ENCODE assay signal across 1 cellular context in the genomic region with DNA sequence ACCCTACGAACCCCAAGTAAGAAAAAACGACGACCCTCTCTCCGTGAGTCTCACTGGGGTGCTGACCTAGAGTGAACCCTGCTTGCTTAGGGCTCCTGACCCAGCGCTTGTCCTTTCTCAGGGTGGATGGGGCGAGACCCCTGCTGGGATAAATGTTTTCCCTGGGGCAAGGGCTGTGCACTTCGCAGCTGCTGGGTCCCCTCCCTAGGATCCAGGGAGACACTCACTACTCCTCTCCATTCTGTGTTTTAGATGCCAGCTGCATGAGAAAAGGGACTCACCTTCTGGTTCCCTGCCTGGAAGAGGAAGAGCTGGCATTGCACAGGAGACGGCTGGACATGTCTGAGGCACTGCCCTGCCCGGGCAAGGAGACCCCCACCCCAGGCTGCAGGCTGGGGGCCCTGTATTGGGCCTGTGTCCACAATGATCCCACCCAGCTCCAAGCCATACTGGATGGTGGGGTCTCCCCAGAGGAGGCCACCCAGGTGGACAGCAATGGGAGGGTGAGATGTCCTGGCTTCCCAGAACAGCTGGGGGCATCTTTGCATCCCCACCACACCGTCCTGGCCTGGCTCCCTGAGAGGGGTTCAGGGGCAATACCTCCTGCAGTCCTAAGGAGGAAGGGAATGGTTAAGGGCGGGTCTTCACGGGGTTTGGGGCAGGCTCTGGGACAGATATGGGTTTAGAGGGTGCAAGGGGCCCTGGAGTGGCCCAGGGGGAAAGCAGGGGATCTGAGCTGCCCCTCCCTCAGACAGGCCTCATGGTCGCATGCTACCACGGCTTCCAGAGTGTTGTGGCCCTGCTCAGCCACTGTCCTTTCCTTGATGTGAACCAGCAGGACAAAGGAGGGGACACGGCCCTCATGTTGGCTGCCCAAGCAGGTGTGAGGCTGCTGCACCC.
TF ChIP-seq lines count a peak whose summit lies in the region.

No MANE protein-coding gene starts in this region.

TF ChIP-seq in K562, 482 proteins besides CTCF, POLR2A, EP300 and RAD21:
- TF ChIP-seq ZNF143 (CRISPR knock-in tag; IDR thresholded peaks at IDR 0.05) (no peak), FOS (IDR thresholded peaks at IDR 0.05; ENCODE audit: extremely low read depth, insufficient read length) (no peak), THRAP3 (IDR thresholded peaks at IDR 0.05; ENCODE audit: borderline replicate concordance) (no peak), ZNF507 (tag; conservative IDR thresholded peaks at IDR 0.05) (no peak), EWSR1 (IDR thresholded peaks at IDR 0.05; ENCODE audit: borderline replicate concordance, low read depth, partially characterized antibody) (no peak), ZKSCAN1 (IDR thresholded peaks at IDR 0.05; ENCODE audit: low read depth, low read length) (no peak), KLF16 (IDR thresholded peaks at IDR 0.05) (no peak), MCM5 (IDR thresholded peaks at IDR 0.05; ENCODE audit: low read depth) (no peak), THRA (IDR thresholded peaks at IDR 0.05) (no peak), ZNF518B (CRISPR knock-in tag; IDR thresholded peaks at IDR 0.05) (no peak), SOX6 (IDR thresholded peaks at IDR 0.05) (no peak), NR2F6 (CRISPR knock-in tag; IDR thresholded peaks at IDR 0.05) (no peak), GABPB1 (CRISPR knock-in tag; IDR thresholded peaks at IDR 0.05) (no peak), GATAD2B (IDR thresholded peaks at IDR 0.05; ENCODE audit: borderline replicate concordance) (no peak)
- TF ChIP-seq, protein P1, sequence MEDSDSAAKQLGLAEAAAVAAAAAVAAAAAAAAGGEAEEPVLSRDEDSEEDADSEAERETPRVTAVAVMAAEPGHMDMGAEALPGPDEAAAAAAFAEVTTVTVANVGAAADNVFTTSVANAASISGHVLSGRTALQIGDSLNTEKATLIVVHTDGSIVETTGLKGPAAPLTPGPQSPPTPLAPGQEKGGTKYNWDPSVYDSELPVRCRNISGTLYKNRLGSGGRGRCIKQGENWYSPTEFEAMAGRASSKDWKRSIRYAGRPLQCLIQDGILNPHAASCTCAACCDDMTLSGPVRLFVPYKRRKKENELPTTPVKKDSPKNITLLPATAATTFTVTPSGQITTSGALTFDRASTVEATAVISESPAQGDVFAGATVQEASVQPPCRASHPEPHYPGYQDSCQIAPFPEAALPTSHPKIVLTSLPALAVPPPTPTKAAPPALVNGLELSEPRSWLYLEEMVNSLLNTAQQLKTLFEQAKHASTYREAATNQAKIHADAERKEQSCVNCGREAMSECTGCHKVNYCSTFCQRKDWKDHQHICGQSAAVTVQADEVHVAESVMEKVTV (CRISPR knock-in tag; IDR thresholded peaks at IDR 0.05), result no peak
- TF ChIP-seq, protein P2, sequence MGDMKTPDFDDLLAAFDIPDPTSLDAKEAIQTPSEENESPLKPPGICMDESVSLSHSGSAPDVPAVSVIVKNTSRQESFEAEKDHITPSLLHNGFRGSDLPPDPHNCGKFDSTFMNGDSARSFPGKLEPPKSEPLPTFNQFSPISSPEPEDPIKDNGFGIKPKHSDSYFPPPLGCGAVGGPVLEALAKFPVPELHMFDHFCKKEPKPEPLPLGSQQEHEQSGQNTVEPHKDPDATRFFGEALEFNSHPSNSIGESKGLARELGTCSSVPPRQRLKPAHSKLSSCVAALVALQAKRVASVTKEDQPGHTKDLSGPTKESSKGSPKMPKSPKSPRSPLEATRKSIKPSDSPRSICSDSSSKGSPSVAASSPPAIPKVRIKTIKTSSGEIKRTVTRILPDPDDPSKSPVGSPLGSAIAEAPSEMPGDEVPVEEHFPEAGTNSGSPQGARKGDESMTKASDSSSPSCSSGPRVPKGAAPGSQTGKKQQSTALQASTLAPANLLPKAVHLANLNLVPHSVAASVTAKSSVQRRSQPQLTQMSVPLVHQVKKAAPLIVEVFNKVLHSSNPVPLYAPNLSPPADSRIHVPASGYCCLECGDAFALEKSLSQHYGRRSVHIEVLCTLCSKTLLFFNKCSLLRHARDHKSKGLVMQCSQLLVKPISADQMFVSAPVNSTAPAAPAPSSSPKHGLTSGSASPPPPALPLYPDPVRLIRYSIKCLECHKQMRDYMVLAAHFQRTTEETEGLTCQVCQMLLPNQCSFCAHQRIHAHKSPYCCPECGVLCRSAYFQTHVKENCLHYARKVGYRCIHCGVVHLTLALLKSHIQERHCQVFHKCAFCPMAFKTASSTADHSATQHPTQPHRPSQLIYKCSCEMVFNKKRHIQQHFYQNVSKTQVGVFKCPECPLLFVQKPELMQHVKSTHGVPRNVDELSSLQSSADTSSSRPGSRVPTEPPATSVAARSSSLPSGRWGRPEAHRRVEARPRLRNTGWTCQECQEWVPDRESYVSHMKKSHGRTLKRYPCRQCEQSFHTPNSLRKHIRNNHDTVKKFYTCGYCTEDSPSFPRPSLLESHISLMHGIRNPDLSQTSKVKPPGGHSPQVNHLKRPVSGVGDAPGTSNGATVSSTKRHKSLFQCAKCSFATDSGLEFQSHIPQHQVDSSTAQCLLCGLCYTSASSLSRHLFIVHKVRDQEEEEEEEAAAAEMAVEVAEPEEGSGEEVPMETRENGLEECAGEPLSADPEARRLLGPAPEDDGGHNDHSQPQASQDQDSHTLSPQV (IDR thresholded peaks at IDR 0.05), result no peak
- TF ChIP-seq, protein P3, sequence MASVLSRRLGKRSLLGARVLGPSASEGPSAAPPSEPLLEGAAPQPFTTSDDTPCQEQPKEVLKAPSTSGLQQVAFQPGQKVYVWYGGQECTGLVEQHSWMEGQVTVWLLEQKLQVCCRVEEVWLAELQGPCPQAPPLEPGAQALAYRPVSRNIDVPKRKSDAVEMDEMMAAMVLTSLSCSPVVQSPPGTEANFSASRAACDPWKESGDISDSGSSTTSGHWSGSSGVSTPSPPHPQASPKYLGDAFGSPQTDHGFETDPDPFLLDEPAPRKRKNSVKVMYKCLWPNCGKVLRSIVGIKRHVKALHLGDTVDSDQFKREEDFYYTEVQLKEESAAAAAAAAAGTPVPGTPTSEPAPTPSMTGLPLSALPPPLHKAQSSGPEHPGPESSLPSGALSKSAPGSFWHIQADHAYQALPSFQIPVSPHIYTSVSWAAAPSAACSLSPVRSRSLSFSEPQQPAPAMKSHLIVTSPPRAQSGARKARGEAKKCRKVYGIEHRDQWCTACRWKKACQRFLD (CRISPR knock-in tag; IDR thresholded peaks at IDR 0.05), result no peak
TF ChIP-seq in K562: peak in this region for 0.
